Comparison of ENCODE assay signal across 8 cellular contexts in the genomic region with DNA sequence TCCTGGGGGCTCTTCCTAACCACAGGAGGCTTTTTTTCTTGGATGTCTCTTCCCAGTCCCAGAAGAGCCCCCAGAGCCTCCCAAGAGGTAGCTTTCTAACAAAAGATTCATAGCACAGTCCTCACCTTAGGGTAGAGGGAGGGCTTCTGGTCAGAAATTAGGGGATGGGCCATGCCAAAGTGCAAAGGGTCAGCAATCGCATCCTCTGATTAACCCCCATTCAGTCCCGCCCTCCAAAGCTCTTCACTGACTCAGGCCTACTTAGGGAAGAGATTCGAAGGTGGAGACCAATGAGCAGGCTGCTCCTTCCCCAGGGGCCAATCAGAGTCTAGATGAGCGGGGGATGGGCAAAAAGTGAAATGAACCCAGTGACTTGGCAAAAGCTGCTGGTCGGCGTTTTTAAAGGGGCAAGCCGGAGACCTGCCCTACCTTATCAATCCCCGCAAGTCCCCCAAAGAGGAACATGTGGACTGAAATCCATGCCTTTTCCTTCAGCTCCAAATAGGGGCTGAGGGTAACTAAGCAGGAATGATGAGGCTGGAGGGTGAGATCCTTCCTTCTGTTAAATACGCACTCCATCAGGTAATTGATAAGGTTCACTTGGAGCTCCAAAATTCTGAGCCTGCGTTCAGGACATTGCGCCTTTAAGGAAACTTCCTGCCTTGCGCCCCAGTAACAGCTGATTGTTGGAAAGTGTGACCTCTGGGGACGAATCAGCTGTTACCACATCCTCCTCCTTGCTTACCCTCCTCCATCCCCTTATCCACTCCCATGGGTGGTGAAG. TPM values are rescaled to one million over a fixed set of nuclear protein-coding genes. Genes with fewer than 3 reads are reported as not detected.
DNase-seq lines count a peak whose midpoint lies in the region; ATAC-seq and TF ChIP-seq lines count a peak whose summit lies in the region.

No MANE protein-coding gene starts in this region.

- no peak for TF ChIP-seq CTCF in liver (IDR thresholded peaks at IDR 0.05; ENCODE audit: low read depth, low read length, missing input control)

- ATAC-seq in GM19351 (IDR thresholded peaks at IDR 0.05; ENCODE audit: unreplicated experiment) (peak; percentile 44), HG03521 (IDR thresholded peaks at IDR 0.05; ENCODE audit: unreplicated experiment) (peak; percentile 37)

- peaks cover 39 to 65% (median 59%) of the 10 kb centered on the region in 10 experiments for H3K4me1 ChIP-seq in BLaER1 treated with 17β-estradiol and CSF1 and Interleukin-3, amounts not matched to agents 10 nM and 100 nM
- H3K4me1 ChIP-seq in duodenal mucosa (ENCODE audit: control insufficient read depth in 1 of 2, insufficient read depth in 2 of 2, low read length in 2 of 2) (peaks cover 39 to 44% of the 10 kb centered on the region in 2 donors), liver (ENCODE audit: control insufficient read depth in 4 of 4, insufficient read depth in 4 of 4, low read length in 3 of 4) (peaks cover 7 to 44% (median 32%) of the 10 kb centered on the region in 4 donors)

- H3K4me3 ChIP-seq in BLaER1 treated with 17β-estradiol and CSF1 and Interleukin-3, amounts not matched to agents 10 nM and 100 nM = peak overlapping the region; percentile 62 to 86 (median 70)
- H3K4me3 ChIP-seq in duodenal mucosa (ENCODE audit: low read depth in 1 of 2, low read length in 2 of 2) (peak overlapping the region; percentile 79 to 86), liver (ENCODE audit: low read depth in 1 of 3, low read length in 3 of 3) (peak overlapping the region; percentile 70 to 87 (median 82))

- H3K4me2 ChIP-seq in BLaER1 treated with 17β-estradiol and CSF1 and Interleukin-3, amounts not matched to agents 10 nM and 100 nM = peak overlapping the region; percentile 87 to 100 (median 98)

- WGBS in liver = under 1% methylated on average over 13 of the region's 13 CpGs

- peaks cover 24 to 39% (median 37%) of the 10 kb centered on the region in 11 experiments for H3K27me3 ChIP-seq in BLaER1 treated with 17β-estradiol and CSF1 and Interleukin-3, amounts not matched to agents 10 nM and 100 nM
- H3K27me3 ChIP-seq in duodenal mucosa (ENCODE audit: control insufficient read depth in 1 of 2, insufficient read depth in 2 of 2, low read length in 2 of 2) (no peaks in the 10 kb centered on the region), liver (ENCODE audit: control insufficient read depth in 4 of 4, insufficient read depth in 4 of 4, low read length in 3 of 4) (no peaks in the 10 kb centered on the region)

- peak in 1 of 2 donors; percentile 29 for TF ChIP-seq RAD21 in liver (IDR thresholded peaks at IDR 0.05)

- H3K36me3 ChIP-seq in BLaER1 treated with 17β-estradiol and CSF1 and Interleukin-3, amounts not matched to agents 10 nM and 100 nM = peaks cover 0 to 30% (median 16%) of the 10 kb centered on the region in 11 experiments; a peak in 13 of 22 replicates
- H3K36me3 ChIP-seq in duodenal mucosa (ENCODE audit: control insufficient read depth in 1 of 2, insufficient read depth in 2 of 2, low read length in 2 of 2) (peaks cover 14 to 16% of the 10 kb centered on the region in 2 donors), liver (ENCODE audit: control insufficient read depth in 4 of 4, insufficient read depth in 3 of 4, low read depth in 1 of 4, low read length in 3 of 4) (peaks cover 9 to 19% (median 11%) of the 10 kb centered on the region in 4 donors)

- no peaks in the 10 kb centered on the region; a peak in 1 of 22 replicates for H3K9me3 ChIP-seq in BLaER1 treated with 17β-estradiol and CSF1 and Interleukin-3, amounts not matched to agents 10 nM and 100 nM (replicated peaks in 1 of 11)
- no peaks in the 10 kb centered on the region for H3K9me3 ChIP-seq in duodenal mucosa (ENCODE audit: control insufficient read depth in 1 of 2, low read length in 2 of 2)
- H3K9me3 ChIP-seq in liver (ENCODE audit: control insufficient read depth in 4 of 4, low read length in 3 of 4) = no peaks in the 10 kb centered on the region

- DNase-seq in NCI-H748 treated with DMSO at 0.1 percent for 48 hours (lab: John Stamatoyannopoulos, UW) = peak; percentile 98
- peak; percentile 83 to 90 for DNase-seq in activated CD4-positive, alpha-beta T cell treated with anti-CD3 and anti-CD28 coated beads, Interleukin-2, amount 50 U/mL, for 48 hours
- peak; percentile 75 for DNase-seq in stimulated activated CD4-positive, alpha-beta T cell treated with anti-CD3 and anti-CD28 coated beads, Interleukin-4, amount 100 ng/mL, for 1 hour

- peak overlapping the region; percentile 93 to 99 (median 99) for H3K27ac ChIP-seq in BLaER1 treated with 17β-estradiol and CSF1 and Interleukin-3, amounts not matched to agents 10 nM and 100 nM
- H3K27ac ChIP-seq in duodenal mucosa (ENCODE audit: low read depth, low read length) (peak overlapping the region; percentile 98), liver (ENCODE audit: low read depth in 1 of 2, low read length in 2 of 2) (peak overlapping the region; percentile 92 to 100)

- H3K9ac ChIP-seq in BLaER1 treated with 17β-estradiol and CSF1 and Interleukin-3, amounts not matched to agents 10 nM and 100 nM = peak overlapping the region; percentile 89 to 99 (median 96)
- H3K9ac ChIP-seq in duodenal mucosa (ENCODE audit: low read depth in 1 of 2, low read length in 2 of 2) (peak overlapping the region; percentile 89 to 94), liver (ENCODE audit: low read depth in 1 of 2, low read length in 2 of 2) (peak overlapping the region; percentile 90 to 97)

- peaks cover 27 to 39% (median 32%) of the 10 kb centered on the region in 11 experiments for H4K20me1 ChIP-seq in BLaER1 treated with 17β-estradiol and CSF1 and Interleukin-3, amounts not matched to agents 10 nM and 100 nM

TF ChIP-seq in liver, 16 proteins besides CTCF, POLR2A, EP300 and RAD21 (continues in another document):
- TF ChIP-seq TAF1 (conservative IDR thresholded peaks at IDR 0.05) = peak; percentile 65
- no peak for TF ChIP-seq FOXA2 (IDR thresholded peaks at IDR 0.05)
- peak; percentile 50 for TF ChIP-seq HNF4G (IDR thresholded peaks at IDR 0.05)
- peak in 1 of 2 donors; percentile 11 for TF ChIP-seq EGR1 (IDR thresholded peaks at IDR 0.05; ENCODE audit: low read depth in 2 of 2)
- TF ChIP-seq MAX (IDR thresholded peaks at IDR 0.05) = peak; percentile 100
- TF ChIP-seq, protein P1, sequence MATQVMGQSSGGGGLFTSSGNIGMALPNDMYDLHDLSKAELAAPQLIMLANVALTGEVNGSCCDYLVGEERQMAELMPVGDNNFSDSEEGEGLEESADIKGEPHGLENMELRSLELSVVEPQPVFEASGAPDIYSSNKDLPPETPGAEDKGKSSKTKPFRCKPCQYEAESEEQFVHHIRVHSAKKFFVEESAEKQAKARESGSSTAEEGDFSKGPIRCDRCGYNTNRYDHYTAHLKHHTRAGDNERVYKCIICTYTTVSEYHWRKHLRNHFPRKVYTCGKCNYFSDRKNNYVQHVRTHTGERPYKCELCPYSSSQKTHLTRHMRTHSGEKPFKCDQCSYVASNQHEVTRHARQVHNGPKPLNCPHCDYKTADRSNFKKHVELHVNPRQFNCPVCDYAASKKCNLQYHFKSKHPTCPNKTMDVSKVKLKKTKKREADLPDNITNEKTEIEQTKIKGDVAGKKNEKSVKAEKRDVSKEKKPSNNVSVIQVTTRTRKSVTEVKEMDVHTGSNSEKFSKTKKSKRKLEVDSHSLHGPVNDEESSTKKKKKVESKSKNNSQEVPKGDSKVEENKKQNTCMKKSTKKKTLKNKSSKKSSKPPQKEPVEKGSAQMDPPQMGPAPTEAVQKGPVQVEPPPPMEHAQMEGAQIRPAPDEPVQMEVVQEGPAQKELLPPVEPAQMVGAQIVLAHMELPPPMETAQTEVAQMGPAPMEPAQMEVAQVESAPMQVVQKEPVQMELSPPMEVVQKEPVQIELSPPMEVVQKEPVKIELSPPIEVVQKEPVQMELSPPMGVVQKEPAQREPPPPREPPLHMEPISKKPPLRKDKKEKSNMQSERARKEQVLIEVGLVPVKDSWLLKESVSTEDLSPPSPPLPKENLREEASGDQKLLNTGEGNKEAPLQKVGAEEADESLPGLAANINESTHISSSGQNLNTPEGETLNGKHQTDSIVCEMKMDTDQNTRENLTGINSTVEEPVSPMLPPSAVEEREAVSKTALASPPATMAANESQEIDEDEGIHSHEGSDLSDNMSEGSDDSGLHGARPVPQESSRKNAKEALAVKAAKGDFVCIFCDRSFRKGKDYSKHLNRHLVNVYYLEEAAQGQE (IDR thresholded peaks at IDR 0.05) = peak; percentile 17
- peak; percentile 55 to 67 for TF ChIP-seq JUND (IDR thresholded peaks at IDR 0.05)
- peak in 1 of 2 donors; percentile 61 for TF ChIP-seq GABPA (IDR thresholded peaks at IDR 0.05 in 1 of 2, conservative IDR thresholded peaks at IDR 0.05 in 1 of 2)
- TF ChIP-seq ZBTB33 (IDR thresholded peaks at IDR 0.05) = peak; percentile 65
- TF ChIP-seq NR2F2 (IDR thresholded peaks at IDR 0.05) = peak; percentile 90
- TF ChIP-seq SP1 (IDR thresholded peaks at IDR 0.05) = peak; percentile 91
- peak; percentile 65 for TF ChIP-seq YY1 (IDR thresholded peaks at IDR 0.05)
- TF ChIP-seq FOXA1 (IDR thresholded peaks at IDR 0.05) = peak; percentile 62

RNA-seq across cellular contexts. Expression of gene TLCD2, which starts 6.9 kb away (rescaled TPM):
- total RNA-seq in liver = 1 to 10 TPM; 1.2 to 7.3 TPM
- polyA plus RNA-seq in liver = 1 to 10 TPM; 2.6 to 4.3 TPM

RNA-seq across cellular contexts. Expression of gene WDR81, which starts 7.4 kb away (rescaled TPM):
- 10 to 100 TPM; 39.2 to 41.8 TPM for total RNA-seq in liver
- polyA plus RNA-seq in liver = 10 to 100 TPM; 12.3 to 26.8 TPM

RNA-seq across cellular contexts. Expression of gene SERPINF2, which starts 25.6 kb away (rescaled TPM):
- total RNA-seq in liver = 100 to 1,000 TPM; 582 to 768 TPM
- polyA plus RNA-seq in liver = 1,000 to 10,000 TPM in 1 of 2 donors, 100 to 1,000 TPM in 1; 477 to 1,248 TPM

RNA-seq across cellular contexts. Expression of gene PRPF8, which starts 32.4 kb away (rescaled TPM):
- 100 to 1,000 TPM; 103 to 110 TPM for total RNA-seq in liver
- 10 to 100 TPM; 50.2 to 61.1 TPM for polyA plus RNA-seq in liver

RNA-seq across cellular contexts. Expression of gene SERPINF1, which starts 44.8 kb away (rescaled TPM):
- total RNA-seq in liver = 1,000 to 10,000 TPM in 1 of 2 donors, 100 to 1,000 TPM in 1; 319 to 1,105 TPM
- 100 to 1,000 TPM; 742 to 798 TPM for polyA plus RNA-seq in liver

Comparison
In these comparisons a context has a peak if more than half of its experiments do, and no peak if none do; other contexts are left out.
1. Peak in every context shown above with its lines: DNase-seq, ATAC-seq, H3K4me3 ChIP-seq and H3K27ac ChIP-seq.